ENCODE assay signal across 1 cellular context in the genomic region with DNA sequence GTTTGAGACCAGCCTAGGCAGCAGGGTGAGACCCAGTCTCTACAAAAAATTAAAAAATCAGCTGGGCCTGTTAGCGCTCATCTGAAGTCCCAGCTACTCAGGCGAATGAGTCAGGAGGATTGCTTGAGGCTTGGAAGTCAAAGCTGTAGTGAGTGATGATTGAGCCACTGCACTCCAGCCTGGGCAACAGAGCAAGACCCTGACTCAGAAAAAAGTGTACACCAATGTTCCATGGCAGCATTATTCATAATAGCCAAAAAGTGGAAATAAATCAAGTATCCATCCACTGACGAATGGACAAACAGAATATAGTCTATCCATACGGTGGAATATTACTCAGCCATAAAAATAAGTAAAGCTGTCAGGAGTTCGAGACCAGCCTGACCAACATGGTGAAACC.
A peak's percentile ranks its signal among the peaks of the same experiment; 100 is the strongest.
TF ChIP-seq lines count a peak whose summit lies in the region.

No MANE protein-coding gene starts in this region.

TF ChIP-seq in K562, 482 proteins besides CTCF, POLR2A, EP300 and RAD21:
- peak; percentile 88 for TF ChIP-seq ZNF121 (CRISPR knock-in tag; conservative IDR thresholded peaks at IDR 0.05)
- peak; percentile 10 for TF ChIP-seq RBM25 (IDR thresholded peaks at IDR 0.05; ENCODE audit: low read depth, low read length, severe bottlenecking)
- peak; percentile 43 for TF ChIP-seq ZNF146 (CRISPR knock-in tag; IDR thresholded peaks at IDR 0.05; ENCODE audit: unreplicated experiment)
- TF ChIP-seq RBM34 (IDR thresholded peaks at IDR 0.05; ENCODE audit: borderline replicate concordance, insufficient read depth, low read length): no peak
